Comparison of ENCODE assay signal across 12 cellular contexts in genomic region chr12:125092872-125093680, GRCh38. TPM values are rescaled to one million over a fixed set of nuclear protein-coding genes. Genes with fewer than 3 reads are reported as not detected.
DNase-seq lines count a peak whose midpoint lies in the region; ATAC-seq, FAIRE-seq and TF ChIP-seq lines count a peak whose summit lies in the region.
"Had no signal": no experiment of that assay in that cellular context is flagged by ENCODE, and none has a peak within 500 bp of the region (broad histone marks: within the 10 kb centered on the region; RNA-seq: fewer than 3 reads in every experiment).

No MANE protein-coding gene starts in this region.

- peaks cover 5% of the 10 kb centered on the region for H3K27me3 Mint-ChIP-seq in neural progenitor cell (ENCODE audit: insufficient read depth, low read depth)
- no peaks in the 10 kb centered on the region for H3K27me3 Mint-ChIP-seq in activated CD4-positive, alpha-beta T cell treated with anti-CD3 and anti-CD28 coated beads, Interleukin-2, amount 10 ng/mL, durations not matched to agents 24 days and 14 days
- H3K27me3 Mint-ChIP-seq: activated T-cell treated with anti-CD3 and anti-CD28 coated beads, Interleukin-2, amount 50 U/mL, for 24 hours; stimulated activated naive CD8-positive, alpha-beta T cell treated with anti-CD3 and anti-CD28 coated beads, Interleukin-15, Interleukin-2, amounts not matched to agents 100 ng/mL and 50 ng/mL, for 24 hours had no signal

- no peaks in the 10 kb centered on the region for H3K36me3 Mint-ChIP-seq in neural progenitor cell
- H3K36me3 Mint-ChIP-seq in activated CD4-positive, alpha-beta T cell treated with anti-CD3 and anti-CD28 coated beads, Interleukin-2, amount 10 ng/mL, durations not matched to agents 24 days and 14 days (ENCODE audit: low read depth), result peaks cover 2% of the 10 kb centered on the region

- H3K4me2 ChIP-seq in neural progenitor cell, result no peak overlapping the region

- no peaks in the 10 kb centered on the region for H3K36me3 ChIP-seq in neural progenitor cell

- TF ChIP-seq CTCF in foreskin fibroblast (IDR thresholded peaks at IDR 0.05; ENCODE audit: low read depth, low read length) (no peak), neural progenitor cell (IDR thresholded peaks at IDR 0.05) (peak; percentile 26)

- H3F3A ChIP-seq in neural progenitor cell (ENCODE audit: low read depth), result no peaks in the 10 kb centered on the region

- no peak for ATAC-seq in GM18520 (IDR thresholded peaks at IDR 0.05; ENCODE audit: unreplicated experiment)
- ATAC-seq in HG02852 (IDR thresholded peaks at IDR 0.05; ENCODE audit: unreplicated experiment), result no peak

- no peaks in the 10 kb centered on the region for H3K79me2 ChIP-seq in neural progenitor cell (ENCODE audit: low read depth)

- no peak overlapping the region for H3K27ac ChIP-seq in neural progenitor cell
- H3K27ac ChIP-seq: parathyroid adenoma had no signal

- H3K4me1 Mint-ChIP-seq in neural progenitor cell, result peaks cover 12% of the 10 kb centered on the region
- peaks cover 2% of the 10 kb centered on the region for H3K4me1 Mint-ChIP-seq in activated CD4-positive, alpha-beta T cell treated with anti-CD3 and anti-CD28 coated beads, Interleukin-2, amount 10 ng/mL, durations not matched to agents 24 days and 14 days

- no peaks in the 10 kb centered on the region for H3K4me1 ChIP-seq in neural progenitor cell
- H3K4me1 ChIP-seq: parathyroid adenoma had no signal

- no peaks in the 10 kb centered on the region for H4K20me1 ChIP-seq in neural progenitor cell (ENCODE audit: low read depth)

- H3K4me3 ChIP-seq in foreskin fibroblast (ENCODE audit: low read depth in 1 of 2, low read length in 2 of 2) (no peak overlapping the region), neural progenitor cell (no peak overlapping the region)

- H3K9me3 ChIP-seq in neural progenitor cell (ENCODE audit: low read depth), result no peaks in the 10 kb centered on the region

- no peak overlapping the region for H3K9ac ChIP-seq in neural progenitor cell
- H3K9ac ChIP-seq: parathyroid adenoma had no signal

- H3K4me3 Mint-ChIP-seq in neural progenitor cell, result no peak overlapping the region
- no peak overlapping the region for H3K4me3 Mint-ChIP-seq in activated CD4-positive, alpha-beta T cell treated with anti-CD3 and anti-CD28 coated beads, Interleukin-2, amount 10 ng/mL, durations not matched to agents 24 days and 14 days
- H3K4me3 Mint-ChIP-seq: activated T-cell treated with anti-CD3 and anti-CD28 coated beads, Interleukin-2, amount 50 U/mL, for 24 hours; stimulated activated naive CD8-positive, alpha-beta T cell treated with anti-CD3 and anti-CD28 coated beads, Interleukin-15, Interleukin-2, amounts not matched to agents 100 ng/mL and 50 ng/mL, for 24 hours had no signal

- in situ Hi-C loops in Caki2 (cut with HindIII; ENCODE audit: low pct_unique_long_range_greater_than_20kb, low sequenced_read_pairs), result no loop called here

- H3K9me3 Mint-ChIP-seq in neural progenitor cell, result no peaks in the 10 kb centered on the region
- H3K9me3 Mint-ChIP-seq in activated CD4-positive, alpha-beta T cell treated with anti-CD3 and anti-CD28 coated beads, Interleukin-2, amount 10 ng/mL, durations not matched to agents 24 days and 14 days, result no peaks in the 10 kb centered on the region
- H3K9me3 Mint-ChIP-seq: activated T-cell treated with anti-CD3 and anti-CD28 coated beads, Interleukin-2, amount 50 U/mL, for 24 hours; stimulated activated naive CD8-positive, alpha-beta T cell treated with anti-CD3 and anti-CD28 coated beads, Interleukin-15, Interleukin-2, amounts not matched to agents 100 ng/mL and 50 ng/mL, for 24 hours had no signal

- DNase-seq in Caki2 (ENCODE audit: low read depth) (peak; percentile 94), RCC 7860 (ENCODE audit: low spot score) (peak; percentile 53), foreskin fibroblast (peak; percentile 29 to 73), neural progenitor cell (ENCODE audit: low spot score) (peak; percentile 38), NCI-H146 (lab: John Stamatoyannopoulos, UW) (no peak)
- no peak for DNase-seq in activated CD4-positive, alpha-beta T cell treated with anti-CD3 and anti-CD28 coated beads, Interleukin-2, amount 10 ng/mL, durations not matched to agents 24 days and 14 days
- DNase-seq: activated T-cell treated with anti-CD3 and anti-CD28 coated beads, Interleukin-2, amount 50 U/mL, for 24 hours; EL had no signal

- intact Hi-C loops in activated CD4-positive, alpha-beta T cell treated with anti-CD3 and anti-CD28 coated beads, Interleukin-2, amount 10 ng/mL, durations not matched to agents 24 days and 14 days (cut with micrococcal nuclease), result no loop called here

- H2AFZ ChIP-seq in neural progenitor cell (replicated peaks), result no peak overlapping the region
- H2AFZ ChIP-seq: parathyroid adenoma had no signal

- no peak for FAIRE-seq in RCC 7860 (lab: Jason Lieb, UNC)

- no peaks in the 10 kb centered on the region for H3K27me3 ChIP-seq in neural progenitor cell

- H3K27ac Mint-ChIP-seq in neural progenitor cell, result peak overlapping the region; percentile 6
- H3K27ac Mint-ChIP-seq in activated CD4-positive, alpha-beta T cell treated with anti-CD3 and anti-CD28 coated beads, Interleukin-2, amount 10 ng/mL, durations not matched to agents 24 days and 14 days, result no peak overlapping the region
- H3K27ac Mint-ChIP-seq: activated T-cell treated with anti-CD3 and anti-CD28 coated beads, Interleukin-2, amount 50 U/mL, for 24 hours; stimulated activated naive CD8-positive, alpha-beta T cell treated with anti-CD3 and anti-CD28 coated beads, Interleukin-15, Interleukin-2, amounts not matched to agents 100 ng/mL and 50 ng/mL, for 24 hours had no signal

RNA-seq across cellular contexts. Expression of gene AACS, which starts 27.8 kb away (rescaled TPM):
- total RNA-seq in Caki2 (2014; rRNA removed; shearing (Covaris generic); ENCODE audit: low replicate concordance), result 6.4 and 13.8 TPM in 2 replicates
- 16.6 and 22.9 TPM in 2 replicates for total RNA-seq in neural progenitor cell (ENCODE audit: low replicate concordance)
- total RNA-seq in activated CD4-positive, alpha-beta T cell treated with anti-CD3 and anti-CD28 coated beads, Interleukin-2, amount 10 ng/mL, durations not matched to agents 24 days and 14 days, result 24.7 and 26.7 TPM in 2 replicates

Comparison
In these comparisons a context has a peak if more than half of its experiments do, and no peak if none do; other contexts are left out.
1. DNase-seq: peak in Caki2 (single experiment), RCC 7860 (single experiment), foreskin fibroblast (2 of 2) and neural progenitor cell (single experiment); none in NCI-H146 (single experiment) and activated CD4-positive, alpha-beta T cell treated with anti-CD3 and anti-CD28 coated beads, Interleukin-2, amount 10 ng/mL, durations not matched to agents 24 days and 14 days (single experiment).